Comparison of ENCODE assay signal across 20 cellular contexts in the genomic region with DNA sequence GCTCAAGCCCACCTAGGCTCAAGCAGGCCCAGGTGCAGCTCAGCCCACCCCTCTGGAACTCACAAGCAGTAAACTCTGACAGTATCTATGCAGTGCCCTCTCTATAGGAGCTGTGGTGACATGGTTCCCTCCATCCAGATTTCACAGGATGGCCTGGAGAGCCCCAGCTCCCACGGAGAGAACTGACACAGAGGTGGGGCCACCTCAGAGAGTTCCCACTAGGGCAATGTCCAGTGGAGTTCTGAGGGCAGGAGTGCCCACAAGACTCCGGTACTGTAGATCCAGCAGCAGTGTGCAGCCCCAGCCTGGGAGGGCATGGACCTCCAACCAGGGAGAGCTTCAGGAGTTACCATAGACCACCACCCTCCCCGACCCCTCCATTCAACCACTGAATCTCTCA. TPM values are rescaled to one million over a fixed set of nuclear protein-coding genes. Genes with fewer than 3 reads are reported as not detected.
DNase-seq lines count a peak whose midpoint lies in the region; ATAC-seq, FAIRE-seq and TF ChIP-seq lines count a peak whose summit lies in the region.
"Had no signal": no experiment of that assay in that cellular context is flagged by ENCODE, and none has a peak within 500 bp of the region (broad histone marks: within the 10 kb centered on the region; RNA-seq: fewer than 3 reads in every experiment).

No MANE protein-coding gene starts in this region.

- H3K4me1 Mint-ChIP-seq in natural killer cell treated with Interleukin-12 subunit alpha and Interleukin-12 subunit beta and Interleukin-15 and Interleukin-18, amount 100 ng/mL, for 72 hours (ENCODE audit: low read depth in 2 of 2): no peaks in the 10 kb centered on the region
- H3K4me1 Mint-ChIP-seq in natural killer cell: no peaks in the 10 kb centered on the region

- H3K36me3 ChIP-seq in spleen (no peaks in the 10 kb centered on the region), small intestine (ENCODE audit: control insufficient read depth in 2 of 2, insufficient read depth in 2 of 2, low read length in 2 of 2) (no peaks in the 10 kb centered on the region)
- H3K36me3 ChIP-seq: BE2C, HAP-1 had no signal

- H3K4me3 ChIP-seq in spleen (no peak overlapping the region), small intestine (ENCODE audit: low read depth in 1 of 2, low read length in 2 of 2) (no peak overlapping the region)
- H3K4me3 ChIP-seq: GM23248, HAP-1 had no signal

- no peak for FAIRE-seq in small intestine (lab: Jason Lieb, UNC)
- FAIRE-seq: A204.1, GM12892, GM18507 had no signal

- no peak for TF ChIP-seq POLR2A in spleen (IDR thresholded peaks at IDR 0.05)

- no peaks in the 10 kb centered on the region for H3K36me3 Mint-ChIP-seq in natural killer cell treated with Interleukin-12 subunit alpha and Interleukin-12 subunit beta and Interleukin-15 and Interleukin-18, amount 100 ng/mL, for 72 hours
- no peaks in the 10 kb centered on the region for H3K36me3 Mint-ChIP-seq in natural killer cell
- H3K36me3 Mint-ChIP-seq: CD4-positive, alpha-beta memory T cell had no signal

- H3K27me3 Mint-ChIP-seq in natural killer cell treated with Interleukin-12 subunit alpha and Interleukin-12 subunit beta and Interleukin-15 and Interleukin-18, amount 100 ng/mL, for 72 hours: peaks cover 28 to 42% of the 10 kb centered on the region in 2 donors
- peaks cover 25% of the 10 kb centered on the region in 2 donors for H3K27me3 Mint-ChIP-seq in natural killer cell (ENCODE audit: low read depth in 2 of 2)

- H3K4me1 ChIP-seq in spleen (peaks cover 0 to 12% (median 2%) of the 10 kb centered on the region in 6 donors), small intestine (ENCODE audit: control insufficient read depth in 2 of 2, insufficient read depth in 1 of 2, low read depth in 1 of 2, low read length in 1 of 2) (no peaks in the 10 kb centered on the region)
- H3K4me1 ChIP-seq: HAP-1 had no signal

- intact Hi-C loops in natural killer cell (cut with micrococcal nuclease): no loop called here
- intact Hi-C loops in spleen (cut with DNase I; ENCODE audit: low total_unique reads): no loop called here

- 74 to 91% (median 87%) methylated on average over 2 to 3 of the region's 3 CpGs for WGBS in spleen, 5 donors
- 80 to 88% (median 85%) methylated on average over 3 of the region's 3 CpGs for WGBS in small intestine, 3 donors

- H3K9me3 ChIP-seq in spleen (no peaks in the 10 kb centered on the region), small intestine (ENCODE audit: control insufficient read depth, low read depth) (no peaks in the 10 kb centered on the region)
- H3K9me3 ChIP-seq: BE2C, HAP-1 had no signal

- H3K27ac Mint-ChIP-seq in natural killer cell treated with Interleukin-12 subunit alpha and Interleukin-12 subunit beta and Interleukin-15 and Interleukin-18, amount 100 ng/mL, for 72 hours: no peak overlapping the region
- H3K27ac Mint-ChIP-seq in natural killer cell: no peak overlapping the region
- H3K27ac Mint-ChIP-seq: CD4-positive, alpha-beta memory T cell had no signal

- no peak for DNase-seq in natural killer cell treated with Interleukin-12 subunit alpha and Interleukin-12 subunit beta and Interleukin-15 and Interleukin-18, amount 100 ng/mL, for 72 hours (ENCODE audit: low spot score)
- DNase-seq in natural killer cell (no peak), islet precursor cell (peak; percentile 13), spleen (peak; percentile 41), occipital lobe (lab: John Stamatoyannopoulos, UW) (no peak), small intestine (no peak), NCI-H1105 (lab: John Stamatoyannopoulos, UW) (no peak)
- DNase-seq: ACHN; BE2C; C1 segment of cervical spinal cord; CD4-positive, alpha-beta memory T cell; DMS153; DMS79; GDM1; GM23248 had no signal

- TF ChIP-seq CTCF in natural killer cell (IDR thresholded peaks at IDR 0.05): no peak
- TF ChIP-seq CTCF in spleen (IDR thresholded peaks at IDR 0.05 in 8 of 11, conservative IDR thresholded peaks at IDR 0.05 in 3 of 11): no peak

- H3K27ac ChIP-seq in spleen (no peak overlapping the region), small intestine (ENCODE audit: low read depth in 1 of 2, low read length in 1 of 2) (no peak overlapping the region)
- H3K27ac ChIP-seq: GM23248 had no signal

- peak; percentile 5 to 20 for ATAC-seq in natural killer cell treated with Interleukin-12 subunit alpha and Interleukin-12 subunit beta and Interleukin-15 and Interleukin-18, amount 100 ng/mL, for 72 hours
- no peak for ATAC-seq in natural killer cell

- no peaks in the 10 kb centered on the region for H3K9me3 Mint-ChIP-seq in natural killer cell treated with Interleukin-12 subunit alpha and Interleukin-12 subunit beta and Interleukin-15 and Interleukin-18, amount 100 ng/mL, for 72 hours
- no peaks in the 10 kb centered on the region for H3K9me3 Mint-ChIP-seq in natural killer cell
- H3K9me3 Mint-ChIP-seq: CD4-positive, alpha-beta memory T cell had no signal

- H3K4me3 Mint-ChIP-seq in natural killer cell treated with Interleukin-12 subunit alpha and Interleukin-12 subunit beta and Interleukin-15 and Interleukin-18, amount 100 ng/mL, for 72 hours: no peak overlapping the region
- no peak overlapping the region for H3K4me3 Mint-ChIP-seq in natural killer cell
- H3K4me3 Mint-ChIP-seq: CD4-positive, alpha-beta memory T cell had no signal

- peaks cover 0 to 25% (median 0%) of the 10 kb centered on the region in 7 donors for H3K27me3 ChIP-seq in spleen (replicated peaks in 1 of 7)
- no peaks in the 10 kb centered on the region for H3K27me3 ChIP-seq in small intestine (ENCODE audit: control insufficient read depth in 2 of 2, insufficient read depth in 2 of 2, low read length in 2 of 2)
- H3K27me3 ChIP-seq: BE2C had no signal

RNA-seq across cellular contexts. Expression of a gene that starts 37.3 kb away (rescaled TPM):
- total RNA-seq in natural killer cell treated with Interleukin-12 subunit alpha and Interleukin-12 subunit beta and Interleukin-15 and Interleukin-18, amount 100 ng/mL, for 72 hours: not detected
- total RNA-seq in natural killer cell (not detected), spleen (not detected), occipital lobe (0.16 TPM)
- polyA plus RNA-seq in spleen (not detected), small intestine (not detected)
- total RNA-seq: CD4-positive, alpha-beta memory T cell; GM23248; HT-29 had no signal
- polyA plus RNA-seq: CD4-positive, alpha-beta memory T cell; GM23248 had no signal

Comparison
In these comparisons a context has a peak if more than half of its experiments do, and no peak if none do; other contexts are left out.
1. ATAC-seq: peak in natural killer cell treated with Interleukin-12 subunit alpha and Interleukin-12 subunit beta and Interleukin-15 and Interleukin-18, amount 100 ng/mL, for 72 hours (2 of 2); none in natural killer cell (0 of 3).
2. DNase-seq: peak in islet precursor cell (single experiment) and spleen (single experiment); none in natural killer cell treated with Interleukin-12 subunit alpha and Interleukin-12 subunit beta and Interleukin-15 and Interleukin-18, amount 100 ng/mL, for 72 hours (single experiment), natural killer cell (single experiment), occipital lobe (single experiment), small intestine (single experiment) and NCI-H1105 (single experiment).